In the genomic region with DNA sequence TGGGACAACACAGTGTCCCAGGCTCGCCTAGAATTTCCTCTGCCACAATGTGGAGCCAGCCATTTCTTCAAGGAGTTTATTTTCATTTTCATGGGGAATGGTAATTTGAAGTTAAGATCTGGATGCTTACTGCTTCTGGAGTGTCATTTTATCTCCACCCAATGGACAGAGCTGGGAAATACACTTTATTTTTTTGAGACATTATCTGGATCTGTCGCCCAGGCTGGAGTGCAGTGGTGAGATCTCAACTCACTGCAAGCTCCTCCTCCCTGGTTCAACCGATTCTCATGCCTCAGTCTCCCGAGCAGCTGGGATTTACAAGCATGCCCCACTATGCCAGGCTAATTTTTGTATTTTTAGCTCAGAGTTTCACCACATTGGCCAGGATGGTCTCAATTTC, we compare ENCODE assay signal across 8 cellular contexts. TPM values are rescaled to one million over a fixed set of nuclear protein-coding genes. Genes with fewer than 3 reads are reported as not detected.
DNase-seq lines count a peak whose midpoint lies in the region; ATAC-seq and TF ChIP-seq lines count a peak whose summit lies in the region.

No MANE protein-coding gene starts in this region.

- peak; percentile 76 for TF ChIP-seq RAD21 in Ishikawa (IDR thresholded peaks at IDR 0.05; ENCODE audit: low read depth)

- DNase-seq in CD1c-positive myeloid dendritic cell (ENCODE audit: extremely low spot score) (peak; percentile 58), GM13977 (ENCODE audit: low spot score) (peak; percentile 31), foreskin keratinocyte (peak in 1 of 2 donors; percentile 17), nucleus accumbens (lab: John Stamatoyannopoulos, UW) (peak in 29 of 56 donors; percentile 1 to 38 (median 19)), SHP77 treated with DMSO at 0.1 percent for 48 hours (lab: John Stamatoyannopoulos, UW) (no peak)

- no peak for TF ChIP-seq EP300 in Ishikawa (IDR thresholded peaks at IDR 0.05; ENCODE audit: borderline replicate concordance)

- H3K27ac ChIP-seq in VCaP (peak overlapping the region; percentile 35; the same call in 1 of the 2 replicates), foreskin keratinocyte (no peak overlapping the region)

- in situ Hi-C loops in GM13977 (cut with MboI; ENCODE audit: low pct_unique_long_range_greater_than_20kb, low sequenced_read_pairs, unreplicated experiment): no loop called here

- ATAC-seq in foreskin keratinocyte: peak; percentile 86
- no peak for ATAC-seq in GM21360 (IDR thresholded peaks at IDR 0.05; ENCODE audit: unreplicated experiment)

- TF ChIP-seq CTCF in GM13977 (IDR thresholded peaks at IDR 0.05; ENCODE audit: extremely low read depth, insufficient read depth, missing control alignments): peak; percentile 47
- peak; percentile 86 for TF ChIP-seq CTCF in VCaP (conservative IDR thresholded peaks at IDR 0.05)
- peak; percentile 78 for TF ChIP-seq CTCF in foreskin keratinocyte (conservative IDR thresholded peaks at IDR 0.05)

- H3K27me3 ChIP-seq in foreskin keratinocyte: no peaks in the 10 kb centered on the region

- no peaks in the 10 kb centered on the region for H3K4me1 ChIP-seq in foreskin keratinocyte

TF ChIP-seq in Ishikawa, 13 proteins besides CTCF, POLR2A, EP300 and RAD21:
- TF ChIP-seq TCF12 (IDR thresholded peaks at IDR 0.05; ENCODE audit: low read depth): no peak
- TF ChIP-seq YY1 (IDR thresholded peaks at IDR 0.05; ENCODE audit: low read depth): no peak
- no peak for TF ChIP-seq MAX (IDR thresholded peaks at IDR 0.05)
- no peak for TF ChIP-seq TEAD4 (IDR thresholded peaks at IDR 0.05)
- TF ChIP-seq, protein P1, sequence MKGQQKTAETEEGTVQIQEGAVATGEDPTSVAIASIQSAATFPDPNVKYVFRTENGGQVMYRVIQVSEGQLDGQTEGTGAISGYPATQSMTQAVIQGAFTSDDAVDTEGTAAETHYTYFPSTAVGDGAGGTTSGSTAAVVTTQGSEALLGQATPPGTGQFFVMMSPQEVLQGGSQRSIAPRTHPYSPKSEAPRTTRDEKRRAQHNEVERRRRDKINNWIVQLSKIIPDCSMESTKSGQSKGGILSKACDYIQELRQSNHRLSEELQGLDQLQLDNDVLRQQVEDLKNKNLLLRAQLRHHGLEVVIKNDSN (IDR thresholded peaks at IDR 0.05): no peak
TF ChIP-seq in Ishikawa: peak in this region for 0.

RNA-seq across cellular contexts. Expression of gene THG1L, which starts 12.7 kb away (rescaled TPM):
- total RNA-seq in foreskin keratinocyte: 11.7 and 13.0 TPM in 2 replicates
- 16.6 and 16.9 TPM in 2 replicates for polyA plus RNA-seq in foreskin keratinocyte

RNA-seq across cellular contexts. Expression of gene LSM11, which starts 25.0 kb away (rescaled TPM):
- total RNA-seq in foreskin keratinocyte: 3.2 and 4.0 TPM in 2 replicates
- polyA plus RNA-seq in foreskin keratinocyte: 1.1 and 1.3 TPM in 2 replicates

RNA-seq across cellular contexts. Expression of gene C5orf52, which starts 47.2 kb away (rescaled TPM):
- not detected in 2 replicates for total RNA-seq in foreskin keratinocyte
- not detected in 2 replicates for polyA plus RNA-seq in foreskin keratinocyte
